Comparison of ENCODE assay signal across 1 cellular context in genomic region chr7:132419538-132419937, GRCh38.
TF ChIP-seq lines count a peak whose summit lies in the region.

No MANE protein-coding gene starts in this region.

TF ChIP-seq in K562, 482 proteins besides CTCF, POLR2A, EP300 and RAD21 (continued from another document):
- TF ChIP-seq SAP30 (IDR thresholded peaks at IDR 0.05; ENCODE audit: borderline replicate concordance, insufficient read depth, low read depth, low read length, poor library complexity, severe bottlenecking) (no peak), NRF1 (conservative IDR thresholded peaks at IDR 0.05 in 1 of 2, IDR thresholded peaks at IDR 0.05 in 1 of 2) (no peak), CHD1 (IDR thresholded peaks at IDR 0.05; ENCODE audit: low read length) (no peak), ZNF280B (CRISPR knock-in tag; IDR thresholded peaks at IDR 0.05) (no peak), TEAD4 (IDR thresholded peaks at IDR 0.05; ENCODE audit: low read length) (peak; percentile 92), TEAD4 (CRISPR knock-in tag; IDR thresholded peaks at IDR 0.05; ENCODE audit: borderline replicate concordance) (no peak), POLR2AphosphoS2 (IDR thresholded peaks at IDR 0.05; ENCODE audit: low read length) (no peak), DPF2 (IDR thresholded peaks at IDR 0.05) (peak; percentile 82), PATZ1 (CRISPR knock-in tag; IDR thresholded peaks at IDR 0.05; ENCODE audit: borderline replicate concordance) (no peak), ETS1 (conservative IDR thresholded peaks at IDR 0.05; ENCODE audit: control insufficient read depth, low read depth, low read length) (no peak), CEBPB (tag; IDR thresholded peaks at IDR 0.05) (no peak), DACH1 (IDR thresholded peaks at IDR 0.05; ENCODE audit: partially characterized antibody) (no peak), NCOR1 (IDR thresholded peaks at IDR 0.05) (peak; percentile 79), ZNF318 (IDR thresholded peaks at IDR 0.05; ENCODE audit: borderline replicate concordance in 1 of 2, low read depth in 1 of 2) (no peak), NCOA4 (IDR thresholded peaks at IDR 0.05; ENCODE audit: partially characterized antibody) (no peak), HDAC1 (IDR thresholded peaks at IDR 0.05) (0 out of 4 replicates have a peak, but pooled peaks of 1 of the 2 experiments have one; percentile 46), VEZF1 (CRISPR knock-in tag; IDR thresholded peaks at IDR 0.05) (peak; percentile 37; the same call in 1 of the 2 replicates), ZNF431 (CRISPR knock-in tag; IDR thresholded peaks at IDR 0.05) (no peak), SNAPC5 (CRISPR knock-in tag; IDR thresholded peaks at IDR 0.05) (no peak), ZNF274 (IDR thresholded peaks at IDR 0.05; ENCODE audit: borderline replicate concordance, low read depth, low read length) (no peak), RNF219 (CRISPR knock-in tag; IDR thresholded peaks at IDR 0.05) (no peak), PHTF2 (CRISPR knock-in tag; IDR thresholded peaks at IDR 0.05) (no peak), POLR2B (IDR thresholded peaks at IDR 0.05; ENCODE audit: low read depth, partially characterized antibody) (no peak), SMARCE1 (IDR thresholded peaks at IDR 0.05) (0 out of 2 replicates have a peak, but pooled peaks have one; percentile 51), ZNF282 (CRISPR knock-in tag; IDR thresholded peaks at IDR 0.05) (no peak), GABPB1 (CRISPR knock-in tag; IDR thresholded peaks at IDR 0.05) (no peak), ETV5 (CRISPR knock-in tag; IDR thresholded peaks at IDR 0.05; ENCODE audit: low read depth) (no peak), ZNF384 (IDR thresholded peaks at IDR 0.05; ENCODE audit: low read depth, low read length) (peak; percentile 65), CREB3L1 (IDR thresholded peaks at IDR 0.05; ENCODE audit: borderline replicate concordance, low read depth) (no peak), RBM34 (IDR thresholded peaks at IDR 0.05; ENCODE audit: borderline replicate concordance, insufficient read depth, low read length) (no peak), ZNF717 (CRISPR knock-in tag; IDR thresholded peaks at IDR 0.05) (no peak), TCF3 (CRISPR knock-in tag; IDR thresholded peaks at IDR 0.05) (peak; percentile 81), ZNF644 (tag; IDR thresholded peaks at IDR 0.05; ENCODE audit: low read depth) (peak; percentile 85; the same call in 1 of the 2 replicates), ESRRA (IDR thresholded peaks at IDR 0.05; ENCODE audit: borderline replicate concordance, low read depth) (no peak), MTA1 (IDR thresholded peaks at IDR 0.05; ENCODE audit: borderline replicate concordance) (no peak)
